In genomic region chr2:216188956-216189355, GRCh38 we compare ENCODE assay signal across 10 cellular contexts.
DNase-seq lines count a peak whose midpoint lies in the region; ATAC-seq and TF ChIP-seq lines count a peak whose summit lies in the region.
"Had no signal": no experiment of that assay in that cellular context is flagged by ENCODE, and none has a peak within 500 bp of the region (broad histone marks: within the 10 kb centered on the region; RNA-seq: fewer than 3 reads in every experiment).

No MANE protein-coding gene starts in this region.

- H3K27ac Mint-ChIP-seq in T-helper 17 cell = peak overlapping the region; percentile 87
- H3K27ac Mint-ChIP-seq: activated B cell treated with CpG ODN at 0.5 μM for 24 hours had no signal

- intact Hi-C loops in sciatic nerve (cut with DNase I) = no loop called here

- no peak overlapping the region for H3K4me3 ChIP-seq in fibroblast of mammary gland (ENCODE audit: control insufficient read depth, low read depth, low read length)

- H3K27me3 Mint-ChIP-seq in T-helper 17 cell = no peaks in the 10 kb centered on the region
- H3K27me3 Mint-ChIP-seq: activated B cell treated with CpG ODN at 0.5 μM for 24 hours; stimulated activated naive CD8-positive, alpha-beta T cell treated with anti-CD3 and anti-CD28 coated beads, Interleukin-15, amount 100 ng/mL, for 72 hours had no signal

- TF ChIP-seq CTCF in fibroblast of mammary gland (conservative IDR thresholded peaks at IDR 0.05; ENCODE audit: control insufficient read depth, insufficient read depth, low read depth, low read length) = no peak

- H3K36me3 Mint-ChIP-seq in T-helper 17 cell (ENCODE audit: low read depth) = peaks cover 8% of the 10 kb centered on the region

- H3K4me3 Mint-ChIP-seq in T-helper 17 cell = no peak overlapping the region
- H3K4me3 Mint-ChIP-seq: activated B cell treated with CpG ODN at 0.5 μM for 24 hours; stimulated activated naive CD8-positive, alpha-beta T cell treated with anti-CD3 and anti-CD28 coated beads, Interleukin-15, amount 100 ng/mL, for 72 hours had no signal

- peaks cover 42% of the 10 kb centered on the region for H3K4me1 Mint-ChIP-seq in T-helper 17 cell

- ATAC-seq in T-helper 17 cell (no peak), sciatic nerve (peak; percentile 76), HG02642 (IDR thresholded peaks at IDR 0.05; ENCODE audit: poor library complexity, unreplicated experiment) (no peak)
- ATAC-seq: stimulated activated naive CD8-positive, alpha-beta T cell treated with anti-CD3 and anti-CD28 coated beads, Interleukin-15, amount 100 ng/mL, for 72 hours had no signal

- no peaks in the 10 kb centered on the region for H3K9me3 ChIP-seq in T-helper 17 cell (ENCODE audit: control insufficient read depth, low read length, poor library complexity, severe bottlenecking)

- peak; percentile 43 for DNase-seq in HCEC 1CT
- no peak for DNase-seq in T-helper 17 cell
- peak; percentile 73 for DNase-seq in fibroblast of mammary gland (ENCODE audit: low read depth)
- DNase-seq in sciatic nerve (ENCODE audit: low spot score) = no peak
- no peak for DNase-seq in NCI-H2171 treated with DMSO at 0.1 percent for 48 hours (lab: John Stamatoyannopoulos, UW)
- no peak for DNase-seq in ureter (ENCODE audit: low spot score)
- DNase-seq: activated B cell treated with CpG ODN at 0.5 μM for 24 hours; NCI-H1417 treated with DMSO at 0.1 percent for 48 hours; stimulated activated naive CD8-positive, alpha-beta T cell treated with anti-CD3 and anti-CD28 coated beads, Interleukin-15, amount 100 ng/mL, for 72 hours had no signal

Comparison
In these comparisons a context has a peak if more than half of its experiments do, and no peak if none do; other contexts are left out.
1. DNase-seq: peak in HCEC 1CT (single experiment) and fibroblast of mammary gland (single experiment); none in T-helper 17 cell (0 of 3), sciatic nerve (single experiment), NCI-H2171 treated with DMSO at 0.1 percent for 48 hours (single experiment) and ureter (single experiment).